8 cellular contexts compared by ENCODE assay signal in the genomic region with DNA sequence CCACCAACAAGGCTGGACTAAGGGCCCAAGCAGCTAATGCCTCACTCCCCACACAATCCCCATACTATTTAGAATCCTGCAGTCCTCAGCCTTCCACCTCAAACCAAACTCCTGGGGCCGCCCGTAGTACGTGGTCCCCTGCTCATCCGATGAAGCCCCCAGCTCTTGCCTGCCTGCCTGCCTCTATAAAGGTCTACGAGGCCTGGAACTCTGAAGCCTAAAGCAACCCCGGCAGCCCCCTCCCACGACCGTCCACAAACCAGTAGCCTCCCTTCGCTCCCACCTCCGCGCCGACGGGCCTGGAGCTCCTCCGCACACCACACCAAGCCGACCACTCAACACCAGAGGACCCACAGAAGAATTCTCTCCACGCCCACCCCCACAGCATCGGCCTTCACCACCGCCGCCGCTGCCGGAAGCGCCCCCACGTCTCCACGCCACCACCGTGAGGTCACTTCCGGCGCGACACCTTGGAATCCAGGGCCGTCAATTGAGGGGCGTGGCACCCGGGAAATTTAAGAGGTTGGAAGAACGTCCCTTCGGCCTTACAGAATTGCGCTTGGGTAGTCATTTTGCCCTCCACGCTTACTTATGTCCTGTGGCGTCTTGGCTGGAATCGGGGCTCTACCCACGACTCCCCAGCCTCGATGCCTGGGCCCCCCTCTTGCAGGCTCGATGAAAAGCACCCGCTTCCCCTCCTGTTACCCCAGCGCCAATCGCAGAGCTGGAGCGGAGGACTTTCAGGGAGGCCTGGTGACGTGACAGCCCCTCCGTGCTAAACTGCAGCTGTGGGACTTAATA. TPM values are rescaled to one million over a fixed set of nuclear protein-coding genes. Genes with fewer than 3 reads are reported as not detected.
DNase-seq lines count a peak whose midpoint lies in the region; ATAC-seq, FAIRE-seq and TF ChIP-seq lines count a peak whose summit lies in the region.

A gene with protein sequence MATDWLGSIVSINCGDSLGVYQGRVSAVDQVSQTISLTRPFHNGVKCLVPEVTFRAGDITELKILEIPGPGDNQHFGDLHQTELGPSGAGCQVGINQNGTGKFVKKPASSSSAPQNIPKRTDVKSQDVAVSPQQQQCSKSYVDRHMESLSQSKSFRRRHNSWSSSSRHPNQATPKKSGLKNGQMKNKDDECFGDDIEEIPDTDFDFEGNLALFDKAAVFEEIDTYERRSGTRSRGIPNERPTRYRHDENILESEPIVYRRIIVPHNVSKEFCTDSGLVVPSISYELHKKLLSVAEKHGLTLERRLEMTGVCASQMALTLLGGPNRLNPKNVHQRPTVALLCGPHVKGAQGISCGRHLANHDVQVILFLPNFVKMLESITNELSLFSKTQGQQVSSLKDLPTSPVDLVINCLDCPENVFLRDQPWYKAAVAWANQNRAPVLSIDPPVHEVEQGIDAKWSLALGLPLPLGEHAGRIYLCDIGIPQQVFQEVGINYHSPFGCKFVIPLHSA (minus strand): TSS at position 428 of the 801 bp plus-strand sequence. CDS start 20,900 bp downstream, outside the sequence.

- H3K36me3 Mint-ChIP-seq in astrocyte (ENCODE audit: low read depth, unreplicated experiment) = no peaks in the 10 kb centered on the region

- H4K20me1 ChIP-seq in astrocyte (ENCODE audit: insufficient read depth, low read length) = peaks cover 18% of the 10 kb centered on the region

- peak within 1 kb of the TSS; percentile 97 for H3K4me2 ChIP-seq in astrocyte (ENCODE audit: low read length)

- H3K27me3 Mint-ChIP-seq in astrocyte (ENCODE audit: low read depth, unreplicated experiment) = peaks cover 14% of the 10 kb centered on the region

- H3K27me3 ChIP-seq in astrocyte (ENCODE audit: insufficient read depth, low read length) = no peaks in the 10 kb centered on the region
- H3K27me3 ChIP-seq in rectal smooth muscle tissue (ENCODE audit: control insufficient read depth, insufficient read depth, low read length) = no peaks in the 10 kb centered on the region
- no peaks in the 10 kb centered on the region for H3K27me3 ChIP-seq in vagina

- H3K79me2 ChIP-seq in astrocyte (ENCODE audit: insufficient read depth, low read length) = peaks cover 56% of the 10 kb centered on the region

- H3K4me1 ChIP-seq in astrocyte (ENCODE audit: insufficient read depth, low read length) = peaks cover 13% of the 10 kb centered on the region
- peaks cover 6% of the 10 kb centered on the region for H3K4me1 ChIP-seq in rectal smooth muscle tissue (ENCODE audit: control insufficient read depth, insufficient read depth, low read length)
- H3K4me1 ChIP-seq in vagina = peaks cover 22% of the 10 kb centered on the region

- H3K4me1 Mint-ChIP-seq in astrocyte (ENCODE audit: low read depth, unreplicated experiment) = peaks cover 14% of the 10 kb centered on the region

- H3K9me3 Mint-ChIP-seq in astrocyte (ENCODE audit: unreplicated experiment) = no peaks in the 10 kb centered on the region

- H3K4me3 ChIP-seq in astrocyte (ENCODE audit: insufficient read depth, low read depth, low read length) (peak within 1 kb of the TSS; percentile 86), rectal smooth muscle tissue (ENCODE audit: low read length) (peak within 1 kb of the TSS; percentile 74), vagina (peak within 1 kb of the TSS; percentile 81 to 91)

- TF ChIP-seq CTCF in astrocyte (IDR thresholded peaks at IDR 0.05; ENCODE audit: insufficient read depth, low read depth, low read length) = no peak
- no peak for TF ChIP-seq CTCF in vagina (IDR thresholded peaks at IDR 0.05)

- intact Hi-C loops in vagina (cut with DNase I) = no loop called here

- peak within 1 kb of the TSS; percentile 99 for H3K27ac Mint-ChIP-seq in astrocyte (ENCODE audit: unreplicated experiment)

- DNase-seq in GM04504 (ENCODE audit: low read depth) = peak; percentile 60
- peak; percentile 46 for DNase-seq in NCI-H1694 (lab: John Stamatoyannopoulos, UW)
- peak; percentile 74 for DNase-seq in T-helper 22 cell (ENCODE audit: low read depth)
- DNase-seq in astrocyte (ENCODE audit: low read depth) = peak; percentile 72
- peak; percentile 88 for DNase-seq in hepatic stellate cell (ENCODE audit: low spot score)
- DNase-seq in vagina (ENCODE audit: extremely low spot score in 2 of 2) = no peak

- H3K27ac ChIP-seq in astrocyte (ENCODE audit: low read depth, low read length) = peak within 1 kb of the TSS; percentile 87
- H3K27ac ChIP-seq in rectal smooth muscle tissue (ENCODE audit: low read depth, low read length) = peak within 1 kb of the TSS; percentile 69
- H3K27ac ChIP-seq in vagina = peak within 1 kb of the TSS; percentile 84

- H3K36me3 ChIP-seq in astrocyte (ENCODE audit: insufficient read depth, low read length) (no peaks in the 10 kb centered on the region), rectal smooth muscle tissue (ENCODE audit: control insufficient read depth, insufficient read depth, low read length) (no peaks in the 10 kb centered on the region), vagina (no peaks in the 10 kb centered on the region)

- H3K4me3 Mint-ChIP-seq in astrocyte (ENCODE audit: unreplicated experiment) = peak within 1 kb of the TSS; percentile 100

- H2AFZ ChIP-seq in astrocyte (ENCODE audit: low read depth, low read length) = peak within 1 kb of the TSS; percentile 94

- FAIRE-seq in astrocyte (lab: Jason Lieb, UNC) = no peak

- H3K9me3 ChIP-seq in astrocyte (ENCODE audit: insufficient read depth, low read depth, low read length) (no peaks in the 10 kb centered on the region), vagina (no peaks in the 10 kb centered on the region)

- peak; percentile 94 for ATAC-seq in HG02642 (IDR thresholded peaks at IDR 0.05; ENCODE audit: poor library complexity, unreplicated experiment)

- TF ChIP-seq POLR2A in vagina (IDR thresholded peaks at IDR 0.05) = no peak

- H3K9ac ChIP-seq in astrocyte (ENCODE audit: low read length) = peak within 1 kb of the TSS; percentile 97
- H3K9ac ChIP-seq in rectal smooth muscle tissue (ENCODE audit: low read length) = peak within 1 kb of the TSS; percentile 28

RNA-seq across cellular contexts. Expression of the gene that starts here (rescaled TPM):
- 44.1 and 47.6 TPM in 2 replicates for total RNA-seq in astrocyte
- total RNA-seq in vagina = 23.8 TPM

Comparison
In these comparisons a context has a peak if more than half of its experiments do, and no peak if none do; other contexts are left out.
1. DNase-seq: peak in GM04504 (single experiment), NCI-H1694 (single experiment), T-helper 22 cell (single experiment), astrocyte (single experiment) and hepatic stellate cell (single experiment); none in vagina (0 of 2).
2. Peak in every context shown above with its lines, with median percentiles within 50 percentile points of each other: H3K27ac ChIP-seq and H3K4me3 ChIP-seq.